20 cellular contexts compared by ENCODE assay signal in the genomic region with DNA sequence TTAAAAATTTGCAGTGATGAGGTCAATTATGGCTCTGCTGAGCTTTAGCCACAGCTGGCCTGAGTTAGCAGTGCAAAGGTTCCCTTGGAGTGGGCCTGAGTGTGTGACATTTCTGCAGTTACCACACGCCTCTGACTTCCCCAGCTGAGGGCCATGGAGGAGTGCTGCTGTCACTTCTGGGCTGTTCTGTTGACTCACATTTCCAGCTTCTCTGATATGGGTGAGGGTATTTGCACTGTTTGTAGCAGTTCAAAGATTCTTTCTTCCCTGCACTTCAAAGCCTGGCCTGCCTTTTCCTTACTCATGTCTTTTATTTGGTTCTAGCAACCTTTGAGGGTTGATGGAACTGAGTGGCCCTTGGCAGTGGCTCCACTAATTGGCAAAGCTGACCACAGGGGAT.
"Had no signal": no experiment of that assay in that cellular context is flagged by ENCODE, and none has a peak within 500 bp of the region (broad histone marks: within the 10 kb centered on the region; RNA-seq: fewer than 3 reads in every experiment).

No MANE protein-coding gene starts in this region.

- H3K27ac ChIP-seq: foreskin keratinocyte, pancreas, right lobe of liver, upper lobe of left lung had no signal

- H3K27me3 Mint-ChIP-seq: activated CD4-positive, alpha-beta T cell treated with anti-CD3 and anti-CD28 coated beads, Interleukin-2, amount 10 ng/mL, durations not matched to agents 24 days and 14 days; activated naive CD8-positive, alpha-beta T cell; stimulated activated memory B cell treated with anti-CD40 and anti-IgM and Interleukin-4, amounts not matched to agents 10 μg/mL and 1 μg/mL and 100 μg/mL, for 72 hours; T-helper 17 cell had no signal

- H3K27ac Mint-ChIP-seq: activated CD4-positive, alpha-beta T cell treated with anti-CD3 and anti-CD28 coated beads, Interleukin-2, amount 10 ng/mL, durations not matched to agents 24 days and 14 days; activated CD8-positive, alpha-beta T cell treated with anti-CD3 and anti-CD28 coated beads, Interleukin-2, amount 10 ng/mL, durations not matched to agents 7 days and 5 days; activated naive CD8-positive, alpha-beta T cell; activated T-helper 2 cell treated with anti-CD3 and anti-CD28 coated beads, Interferon-gamma antibody, Interleukin-2, Interleukin-4, amounts not matched to agents 10 μg/mL and 5 μg/mL and 100 μg/mL, durations not matched to agents 14 hours and 24 hours and 36 hours; endodermal cell; nephron progenitor cell; stimulated activated memory B cell treated with anti-CD40 and anti-IgM and Interleukin-4, amounts not matched to agents 10 μg/mL and 1 μg/mL and 100 μg/mL, for 72 hours; T-helper 17 cell had no signal

- H3K4me3 Mint-ChIP-seq: activated CD4-positive, alpha-beta T cell treated with anti-CD3 and anti-CD28 coated beads, Interleukin-2, amount 10 ng/mL, durations not matched to agents 24 days and 14 days; activated CD8-positive, alpha-beta T cell treated with anti-CD3 and anti-CD28 coated beads, Interleukin-2, amount 10 ng/mL, durations not matched to agents 7 days and 5 days; activated naive CD8-positive, alpha-beta T cell; endodermal cell; nephron progenitor cell; stimulated activated memory B cell treated with anti-CD40 and anti-IgM and Interleukin-4, amounts not matched to agents 10 μg/mL and 1 μg/mL and 100 μg/mL, for 72 hours; T-helper 17 cell had no signal

- DNase-seq: activated CD4-positive, alpha-beta T cell treated with anti-CD3 and anti-CD28 coated beads, Interleukin-2, amount 10 ng/mL, durations not matched to agents 24 days and 14 days; activated CD8-positive, alpha-beta T cell treated with anti-CD3 and anti-CD28 coated beads, Interleukin-2, amount 10 ng/mL, durations not matched to agents 7 days and 5 days; activated naive CD4-positive, alpha-beta T cell; cortex of kidney; endodermal cell; foreskin keratinocyte; glutamatergic neuron; hippocampal formation; left cardiac atrium; mesenchymal stem cell; nephron progenitor cell; pancreas; right lobe of liver; stimulated activated CD4-positive, alpha-beta T cell treated with anti-CD3 and anti-CD28 coated beads, Interleukin-15, amount 100 ng/mL, for 24 hours; T-helper 17 cell; upper lobe of left lung had no signal

- ATAC-seq: activated CD8-positive, alpha-beta T cell treated with anti-CD3 and anti-CD28 coated beads, Interleukin-2, amount 10 ng/mL, durations not matched to agents 7 days and 5 days; foreskin keratinocyte; stimulated activated memory B cell treated with anti-CD40 and anti-IgM and Interleukin-4, amounts not matched to agents 10 μg/mL and 1 μg/mL and 100 μg/mL, for 72 hours; T-helper 17 cell had no signal

- H3K27me3 ChIP-seq: foreskin keratinocyte, right lobe of liver, upper lobe of left lung had no signal

- H3K4me1 ChIP-seq: pancreas, right lobe of liver, upper lobe of left lung had no signal

- H3K4me1 Mint-ChIP-seq: activated CD4-positive, alpha-beta T cell treated with anti-CD3 and anti-CD28 coated beads, Interleukin-2, amount 10 ng/mL, durations not matched to agents 24 days and 14 days; nephron progenitor cell; stimulated activated memory B cell treated with anti-CD40 and anti-IgM and Interleukin-4, amounts not matched to agents 10 μg/mL and 1 μg/mL and 100 μg/mL, for 72 hours; T-helper 17 cell had no signal

- H3K9me3 Mint-ChIP-seq: activated CD4-positive, alpha-beta T cell treated with anti-CD3 and anti-CD28 coated beads, Interleukin-2, amount 10 ng/mL, durations not matched to agents 24 days and 14 days; activated T-helper 2 cell treated with anti-CD3 and anti-CD28 coated beads, Interferon-gamma antibody, Interleukin-2, Interleukin-4, amounts not matched to agents 10 μg/mL and 5 μg/mL and 100 μg/mL, durations not matched to agents 14 hours and 24 hours and 36 hours; endodermal cell; nephron progenitor cell; stimulated activated memory B cell treated with anti-CD40 and anti-IgM and Interleukin-4, amounts not matched to agents 10 μg/mL and 1 μg/mL and 100 μg/mL, for 72 hours had no signal

- H3K36me3 Mint-ChIP-seq: activated naive CD8-positive, alpha-beta T cell; stimulated activated memory B cell treated with anti-CD40 and anti-IgM and Interleukin-4, amounts not matched to agents 10 μg/mL and 1 μg/mL and 100 μg/mL, for 72 hours had no signal

- H3K9me3 ChIP-seq: pancreas, right lobe of liver, upper lobe of left lung had no signal

- H3K4me2 ChIP-seq: smooth muscle cell had no signal

- H3K4me3 ChIP-seq: pancreas, right lobe of liver, smooth muscle cell, upper lobe of left lung had no signal

- H3K36me3 ChIP-seq: pancreas, right lobe of liver, upper lobe of left lung had no signal
